Comparison of ENCODE assay signal across 8 cellular contexts in the genomic region with DNA sequence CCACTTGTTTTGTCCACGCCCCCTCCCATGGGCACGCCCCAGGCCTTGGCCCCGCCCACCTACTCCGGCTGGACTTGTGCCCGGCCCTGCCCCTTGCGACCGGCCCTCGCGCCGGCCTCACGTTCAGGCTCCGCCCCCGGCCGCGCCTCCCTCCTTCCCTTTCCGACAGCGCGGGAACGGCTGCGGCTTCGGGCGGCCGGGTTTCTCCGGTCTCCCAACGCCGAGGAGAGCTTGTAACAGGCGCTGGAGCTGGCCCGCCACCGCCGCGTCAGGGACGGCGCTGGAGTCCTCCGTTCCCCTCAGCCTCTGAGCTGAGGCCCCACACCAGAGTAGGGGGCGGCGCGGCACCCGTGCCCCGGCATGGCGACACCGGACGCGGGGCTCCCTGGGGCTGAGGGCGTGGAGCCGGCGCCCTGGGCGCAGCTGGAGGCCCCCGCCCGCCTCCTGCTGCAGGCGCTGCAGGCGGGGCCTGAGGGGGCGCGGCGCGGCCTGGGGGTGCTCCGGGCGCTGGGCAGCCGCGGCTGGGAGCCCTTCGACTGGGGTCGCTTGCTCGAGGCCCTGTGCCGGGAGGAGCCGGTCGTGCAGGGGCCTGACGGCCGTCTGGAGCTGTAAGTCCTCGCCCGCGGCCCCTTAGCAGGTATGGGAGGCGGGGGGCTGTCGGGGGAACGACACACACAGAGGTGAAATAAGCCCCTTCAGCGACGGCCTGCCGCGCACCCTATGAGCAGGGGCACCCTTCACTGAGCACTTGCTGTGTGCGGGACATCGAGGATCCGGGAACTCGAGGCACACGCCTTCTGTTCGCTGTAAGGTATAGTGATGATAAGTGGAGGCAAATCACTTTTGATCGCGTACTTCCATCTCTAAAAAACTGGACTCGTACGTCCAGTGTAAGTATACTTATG. TPM values are rescaled to one million over a fixed set of nuclear protein-coding genes. Genes with fewer than 3 reads are reported as not detected.
DNase-seq lines count a peak whose midpoint lies in the region; ATAC-seq and TF ChIP-seq lines count a peak whose summit lies in the region.

Gene FANCE, plus strand, starts transcription at position 153 of the 905 bp plus-strand sequence. Its CDS starts 208 bp downstream, at position 361.

- H3K27me3 Mint-ChIP-seq in type B pancreatic cell = no peaks in the 10 kb centered on the region

- H3K36me3 Mint-ChIP-seq in type B pancreatic cell = peaks cover 5% of the 10 kb centered on the region

- 2 to 9% (median 4%) methylated on average over 14 to 87 of the region's 87 CpGs for WGBS in adrenal gland, 4 donors
- 1% methylated on average over 41 to 87 of the region's 87 CpGs for WGBS in heart left ventricle, 4 donors

- DNase-seq in NCI-H1436 (lab: John Stamatoyannopoulos, UW) (peak; percentile 89), T-helper 1 cell (peak; percentile 78 to 93 (median 84)), adrenal gland (peak; percentile 90 to 97 (median 96)), heart left ventricle (peak; percentile 94 to 98 (median 95)), posterior cingulate gyrus (peak; percentile 78 to 98 (median 92)), type B pancreatic cell (ENCODE audit: extremely low spot score, unreplicated experiment) (peak; percentile 98)

- H3K4me1 ChIP-seq in adrenal gland (replicated peaks in 1 of 2) (peaks cover 7 to 20% of the 10 kb centered on the region in 2 donors), heart left ventricle (peaks cover 2 to 38% (median 25%) of the 10 kb centered on the region in 12 donors)

- H3K36me3 ChIP-seq in adrenal gland (replicated peaks in 1 of 2) = no peaks in the 10 kb centered on the region
- peaks cover 0 to 6% (median 0%) of the 10 kb centered on the region in 9 donors for H3K36me3 ChIP-seq in heart left ventricle

- H3K9me3 ChIP-seq in adrenal gland (replicated peaks in 1 of 3) = no peaks in the 10 kb centered on the region
- no peaks in the 10 kb centered on the region for H3K9me3 ChIP-seq in heart left ventricle

- intact Hi-C loops in adrenal gland (cut with DNase I) = no loop called here
- intact Hi-C loops in heart left ventricle (cut with DNase I) = loop anchor here in 2 of 10 donors (5.0 kb wide), 1 partner anchor 155 kb away; the partner anchor contains the start of gene DEF6 (in 2 of the 2)
- intact Hi-C loops in posterior cingulate gyrus (cut with DNase I) = loop anchor here (5.0 kb wide), 1 partner anchor 40 kb away; no protein-coding TSS in a partner anchor

- peak within 1 kb of the TSS; percentile 91 for H3K4me3 Mint-ChIP-seq in type B pancreatic cell

- peak within 1 kb of the TSS; percentile 80 for H3K27ac Mint-ChIP-seq in type B pancreatic cell

- ATAC-seq in HG02798 (IDR thresholded peaks at IDR 0.05; ENCODE audit: poor library complexity, unreplicated experiment) (peak; percentile 96), heart left ventricle (peak; percentile 89 to 96 (median 96))

- no peak for TF ChIP-seq CTCF in adrenal gland (IDR thresholded peaks at IDR 0.05)
- TF ChIP-seq CTCF in heart left ventricle (IDR thresholded peaks at IDR 0.05) = peak in 2 of 12 donors; percentile 5 to 9
- no peak for TF ChIP-seq CTCF in type B pancreatic cell (conservative IDR thresholded peaks at IDR 0.05)

- peak; percentile 65 for TF ChIP-seq POLR2A in GM15510 (IDR thresholded peaks at IDR 0.05; ENCODE audit: borderline replicate concordance, extremely low read depth, insufficient read length)
- no peak for TF ChIP-seq POLR2A in adrenal gland (IDR thresholded peaks at IDR 0.05)
- peak in 1 of 2 donors; percentile 48 for TF ChIP-seq POLR2A in heart left ventricle (IDR thresholded peaks at IDR 0.05)

- H3K9me3 Mint-ChIP-seq in type B pancreatic cell = no peaks in the 10 kb centered on the region

- H3K4me3 ChIP-seq in adrenal gland (peak within 1 kb of the TSS in 2 of 4 donors; percentile 29 to 51), heart left ventricle (peak within 1 kb of the TSS; percentile 45 to 88 (median 68))

- H3K27me3 ChIP-seq in adrenal gland (no peaks in the 10 kb centered on the region), heart left ventricle (no peaks in the 10 kb centered on the region)

- peak within 1 kb of the TSS in 2 of 5 donors; percentile 61 to 62 for H3K27ac ChIP-seq in adrenal gland
- H3K27ac ChIP-seq in heart left ventricle = peak within 1 kb of the TSS in 11 of 12 donors; percentile 67 to 84 (median 77)

- H3K4me1 Mint-ChIP-seq in type B pancreatic cell (ENCODE audit: unreplicated experiment) = peaks cover 30% of the 10 kb centered on the region

RNA-seq across cellular contexts. Expression of gene FANCE, which starts in this region (rescaled TPM):
- 1 to 10 TPM; 1.0 to 3.5 (median 2.1) TPM for total RNA-seq in adrenal gland
- polyA plus RNA-seq in adrenal gland = 1 to 10 TPM; 1.4 to 2.7 (median 1.7) TPM
- total RNA-seq in heart left ventricle = 1 to 10 TPM; 2.1 to 4.6 (median 3.8) TPM
- 1 to 10 TPM; 1.3 to 3.6 TPM for polyA plus RNA-seq in heart left ventricle
- total RNA-seq in type B pancreatic cell (ENCODE audit: low replicate concordance) = 11.6 and 12.8 TPM in 2 replicates
